Comparison of ENCODE assay signal across 8 cellular contexts in the genomic region with DNA sequence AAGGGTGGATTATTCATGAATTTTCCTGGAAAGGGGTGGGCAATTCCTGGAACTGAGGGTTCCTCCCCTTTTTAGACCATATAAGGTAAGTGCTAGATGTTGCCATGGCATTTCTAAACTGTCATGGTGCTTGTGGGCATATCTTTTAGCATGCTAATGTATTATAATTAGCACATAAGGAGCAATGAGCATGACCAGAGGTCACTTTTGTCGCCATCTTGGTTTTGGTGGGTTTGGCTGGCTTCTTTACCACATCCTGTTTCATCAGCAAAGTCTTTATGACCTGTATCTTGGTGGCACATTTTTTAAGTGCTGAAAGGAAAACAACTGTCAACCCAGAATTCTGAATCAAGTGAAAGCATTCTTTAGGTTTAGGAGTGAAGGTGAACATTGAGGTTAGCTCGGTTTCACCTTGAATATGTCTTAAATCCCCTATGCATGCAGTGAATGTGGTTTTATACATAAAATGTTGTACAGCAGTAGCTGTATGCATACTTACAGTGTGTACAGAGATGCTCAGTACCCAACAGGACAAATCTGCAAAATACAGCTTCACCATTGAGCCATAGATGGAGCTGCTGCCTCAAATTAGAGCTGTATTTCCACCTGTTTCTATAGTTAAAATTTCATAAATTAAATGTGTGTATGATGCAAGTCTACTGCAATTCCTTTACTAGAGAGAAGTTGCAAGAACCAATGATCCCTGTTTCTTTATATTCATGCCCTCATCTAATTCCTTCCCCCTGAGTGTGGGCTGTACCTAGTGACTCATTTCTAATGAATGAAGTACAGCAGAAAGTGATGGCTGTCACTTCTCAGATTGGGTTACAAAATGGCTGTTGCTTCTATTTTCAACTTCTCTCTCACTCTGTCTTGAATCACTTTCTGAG. TPM values are rescaled to one million over a fixed set of nuclear protein-coding genes. Genes with fewer than 3 reads are reported as not detected.
DNase-seq lines count a peak whose midpoint lies in the region; ATAC-seq, FAIRE-seq and TF ChIP-seq lines count a peak whose summit lies in the region.

No MANE protein-coding gene starts in this region.

- no TSS peak for BruUV-seq in K562 (replicated peaks; lab: Mats Ljungman, UMichigan)

- H3K9me3 ChIP-seq in K562 (replicated peaks; ENCODE audit: control insufficient read depth, insufficient read depth, low read depth, low read length): no peaks in the 10 kb centered on the region; the same call in 1 of the 2 replicates

- intact Hi-C loops in K562 (cut with micrococcal nuclease): loop anchor here (1.0 to 2.0 kb wide), 2 partner anchors 69 to 182 kb away; no protein-coding TSS in a partner anchor

- H3K27ac ChIP-seq in K562 (ENCODE audit: extremely low read depth, low read depth, low read length): peak overlapping the region; percentile 91

- TF ChIP-seq RAD21 in K562 (CRISPR knock-in tag; conservative IDR thresholded peaks at IDR 0.05 in 1 of 2, IDR thresholded peaks at IDR 0.05 in 1 of 2): peak; percentile 63 to 75

- peak; percentile 75 for FAIRE-seq in K562 (lab: Jason Lieb, UNC)

- no peaks in the 10 kb centered on the region for H3K9me1 ChIP-seq in K562 (ENCODE audit: control insufficient read depth, insufficient read depth, low read length)

- no peaks in the 10 kb centered on the region for H3K36me3 ChIP-seq in K562 (ENCODE audit: control insufficient read depth, insufficient read depth, low read length)

- H3K4me1 ChIP-seq in K562 (replicated peaks in 1 of 2; ENCODE audit: control insufficient read depth in 2 of 2, insufficient read depth in 2 of 2, low read length in 2 of 2): peaks cover 34 to 42% of the 10 kb centered on the region in 2 experiments

- H3K27me3 ChIP-seq in K562 (ENCODE audit: control insufficient read depth in 2 of 2, insufficient read depth in 2 of 2, low read length in 2 of 2): no peaks in the 10 kb centered on the region

- H3K9ac ChIP-seq in K562 (ENCODE audit: insufficient read depth in 1 of 2, low read depth in 2 of 2, low read length in 2 of 2): peak overlapping the region in 1 of 2 experiments; percentile 59; a peak in 3 of 4 replicates

- ATAC-seq in K562 (peak; percentile 82), omental fat pad (ENCODE audit: low FRiP score) (peak; percentile 54), HG02678 (IDR thresholded peaks at IDR 0.05; ENCODE audit: unreplicated experiment) (no peak), GM19455 (IDR thresholded peaks at IDR 0.05; ENCODE audit: unreplicated experiment) (no peak)

- TF ChIP-seq CTCF in K562 (IDR thresholded peaks at IDR 0.05 in 2 of 3, conservative IDR thresholded peaks at IDR 0.05 in 1 of 3; ENCODE audit: insufficient read depth in 2 of 3, low read depth in 1 of 3, low read length in 3 of 3): peak in 2 of 3 experiments; percentile 20 to 47; a peak in 2 of 6 replicates
- TF ChIP-seq CTCF in omental fat pad (IDR thresholded peaks at IDR 0.05): no peak

- no peaks in the 10 kb centered on the region for H4K20me1 ChIP-seq in K562 (replicated peaks; ENCODE audit: control insufficient read depth, insufficient read depth, low read length)

- H3K4me3 ChIP-seq in K562: no peak overlapping the region

- in situ Hi-C loops in K562 (cut with MboI): no loop called here
- in situ Hi-C loops in G401 (cut with HindIII; ENCODE audit: low sequenced_read_pairs): no loop called here

- H2AFZ ChIP-seq in K562 (ENCODE audit: low read depth, low read length): peak overlapping the region; percentile 79

- POLR2A ChIA-PET in K562 (lab: Yijun Ruan, JAX): interaction anchor here (0.5 to 1.5 kb wide), 6 partner anchors 9 to 935 kb away, joined by 3 to 4 read pairs (median 4); no protein-coding TSS in a partner anchor

- peak overlapping the region; percentile 48 for H3K4me2 ChIP-seq in K562 (ENCODE audit: insufficient read depth, low read length)

- 7% methylated on average over 2 of the region's 2 CpGs for WGBS in K562 (ENCODE audit: insufficient coverage, low coverage, missing lambda C conversion rate)

- CTCF ChIA-PET in K562 (lab: Yijun Ruan, JAX; ENCODE audit: low intra/inter-chr PET ratio): interaction anchor here (1.1 to 1.3 kb wide), 2 partner anchors 67 to 68 kb away, joined by 3 to 4 read pairs; no protein-coding TSS in a partner anchor

- TF ChIP-seq EP300 in K562 (IDR thresholded peaks at IDR 0.05; ENCODE audit: low read length): peak; percentile 73

- DNase-seq in ELR (ENCODE audit: low read depth) (peak; percentile 86), NCI-H226 (peak; percentile 86), K562 (ENCODE audit: extremely low read depth in 1 of 4, low spot score in 3 of 4) (peak in 1 of 4 experiments; percentile 80), omental fat pad (ENCODE audit: low spot score) (no peak), G401 (ENCODE audit: low spot score) (no peak)
- no peak for DNase-seq in central memory CD4-positive, alpha-beta T cell

- H3K79me2 ChIP-seq in K562 (ENCODE audit: control insufficient read depth, insufficient read depth, low read length): no peaks in the 10 kb centered on the region

- TF ChIP-seq POLR2A in K562 (conservative IDR thresholded peaks at IDR 0.05): no peak

TF ChIP-seq in K562, 482 proteins besides CTCF, POLR2A, EP300 and RAD21 (continues in another document):
- peak; percentile 86 for TF ChIP-seq GTF2E2 (tag; IDR thresholded peaks at IDR 0.05)
- no peak for TF ChIP-seq MTA2 (IDR thresholded peaks at IDR 0.05; ENCODE audit: low read depth)

RNA-seq across cellular contexts. Expression of a gene that starts 25.3 kb away (rescaled TPM):
- not detected in 2 replicates for total RNA-seq in K562 (2011; cell fraction: chromatin; rRNA removed; ENCODE audit: low replicate concordance)
- total RNA-seq in K562 (2011; cell fraction: nucleolus; rRNA removed): not detected in 2 replicates
- total RNA-seq in K562 (2011; cell fraction: nucleoplasm; rRNA removed): not detected in 2 replicates
- not detected in 2 replicates for total RNA-seq in K562 (2014; rRNA removed)
- not detected in 2 replicates for total RNA-seq in K562 (2014; rRNA removed; fragmentation: Illumina TruSeq; extraction: Trizol)
- not detected in 2 replicates for total RNA-seq in K562 (2015; rRNA removed; fragmentation: Illumina TruSeq; extraction: Trizol)
- not detected in 2 replicates for total RNA-seq in K562 (2021)
- polyA plus RNA-seq in K562 (2011; rRNA removed): not detected in 2 replicates
- not detected in 2 replicates for polyA plus RNA-seq in K562 (2011; cell fraction: cytosol; rRNA removed)
- polyA plus RNA-seq in K562 (2011; cell fraction: nucleus; rRNA removed): not detected in 2 replicates
- not detected in 2 replicates for polyA plus RNA-seq in K562 (2012)
- not detected in 2 replicates for polyA plus RNA-seq in K562 (2014; fragmentation: Illumina TruSeq; extraction: Trizol)
- polyA plus RNA-seq in K562 (2014; fragmentation: Nextera tagmentation; extraction: Ambion mirVana): not detected
- not detected in 2 replicates for polyA plus RNA-seq in K562 (2014; rRNA removed)
- polyA minus RNA-seq in K562 (2011; rRNA and poly(A)+ RNA removed): not detected in 2 replicates
- polyA minus RNA-seq in K562 (2011; cell fraction: cytosol; rRNA and poly(A)+ RNA removed): not detected in 2 replicates
- polyA minus RNA-seq in K562 (2011; cell fraction: nucleus; rRNA and poly(A)+ RNA removed): not detected in 2 replicates
- not detected for total RNA-seq in omental fat pad
- not detected in 2 replicates for total RNA-seq in G401 (2014; rRNA removed; shearing (Covaris generic))

RNA-seq across cellular contexts. Expression of a gene that starts 55.6 kb away (rescaled TPM):
- total RNA-seq in K562 (2011; cell fraction: chromatin; rRNA removed; ENCODE audit: low replicate concordance): 8.9 and 19.4 TPM in 2 replicates
- total RNA-seq in K562 (2011; cell fraction: nucleolus; rRNA removed): 20.8 and 21.8 TPM in 2 replicates
- 16.2 and 17.5 TPM in 2 replicates for total RNA-seq in K562 (2011; cell fraction: nucleoplasm; rRNA removed)
- total RNA-seq in K562 (2014; rRNA removed) (13.8 and 17.0 TPM in 2 replicates), K562 (2014; rRNA removed; fragmentation: Illumina TruSeq; extraction: Trizol) (8.3 and 9.8 TPM in 2 replicates), K562 (2015; rRNA removed; fragmentation: Illumina TruSeq; extraction: Trizol) (9.8 and 10.8 TPM in 2 replicates), K562 (2021) (13.3 and 14.5 TPM in 2 replicates), omental fat pad (10 to 100 TPM; 17.0 to 93.9 (median 28.6) TPM)
- polyA plus RNA-seq in K562 (2011; rRNA removed) (6.5 and 9.2 TPM in 2 replicates), K562 (2014; fragmentation: Illumina TruSeq; extraction: Trizol) (13.9 and 14.0 TPM in 2 replicates), K562 (2014; fragmentation: Nextera tagmentation; extraction: Ambion mirVana) (1 to 10 TPM in 1 of 2 experiments, under 1 TPM in 1; 0.89 to 1.5 TPM), K562 (2014; rRNA removed) (9.1 and 10.9 TPM in 2 replicates)
- 11.9 and 12.0 TPM in 2 replicates for polyA plus RNA-seq in K562 (2011; cell fraction: cytosol; rRNA removed)
- 7.9 and 9.4 TPM in 2 replicates for polyA plus RNA-seq in K562 (2011; cell fraction: nucleus; rRNA removed)
- 8.0 and 21.3 TPM in 2 replicates for polyA plus RNA-seq in K562 (2012)
- polyA minus RNA-seq in K562 (2011; rRNA and poly(A)+ RNA removed): 7.5 and 7.7 TPM in 2 replicates
- 6.1 and 6.3 TPM in 2 replicates for polyA minus RNA-seq in K562 (2011; cell fraction: cytosol; rRNA and poly(A)+ RNA removed)
- polyA minus RNA-seq in K562 (2011; cell fraction: nucleus; rRNA and poly(A)+ RNA removed): 6.3 and 8.7 TPM in 2 replicates
- total RNA-seq in G401 (2014; rRNA removed; shearing (Covaris generic)): 36.7 and 43.1 TPM in 2 replicates

RNA-seq across cellular contexts. Expression of a gene that starts 58.6 kb away (rescaled TPM):
- total RNA-seq in K562 (2011; cell fraction: chromatin; rRNA removed; ENCODE audit: low replicate concordance): not detected in 2 replicates
- not detected in 2 replicates for total RNA-seq in K562 (2011; cell fraction: nucleolus; rRNA removed)
- total RNA-seq in K562 (2011; cell fraction: nucleoplasm; rRNA removed): not detected in 2 replicates
- total RNA-seq in K562 (2014; rRNA removed) (not detected in 2 replicates), K562 (2014; rRNA removed; fragmentation: Illumina TruSeq; extraction: Trizol) (not detected in 2 replicates), K562 (2015; rRNA removed; fragmentation: Illumina TruSeq; extraction: Trizol) (not detected in 2 replicates), K562 (2021) (not detected in 2 replicates), omental fat pad (not detected)
- polyA plus RNA-seq in K562 (2011; rRNA removed) (not detected in 2 replicates), K562 (2014; fragmentation: Illumina TruSeq; extraction: Trizol) (not detected in 2 replicates), K562 (2014; fragmentation: Nextera tagmentation; extraction: Ambion mirVana) (not detected), K562 (2014; rRNA removed) (not detected in 2 replicates)
- polyA plus RNA-seq in K562 (2011; cell fraction: cytosol; rRNA removed): not detected in 2 replicates
- 0.07 TPM in 1 of 2 replicates, not detected in the other for polyA plus RNA-seq in K562 (2011; cell fraction: nucleus; rRNA removed)
- polyA plus RNA-seq in K562 (2012): not detected in 2 replicates
- not detected in 2 replicates for polyA minus RNA-seq in K562 (2011; rRNA and poly(A)+ RNA removed)
- not detected in 2 replicates for polyA minus RNA-seq in K562 (2011; cell fraction: cytosol; rRNA and poly(A)+ RNA removed)
- not detected in 2 replicates for polyA minus RNA-seq in K562 (2011; cell fraction: nucleus; rRNA and poly(A)+ RNA removed)
- not detected in 2 replicates for total RNA-seq in G401 (2014; rRNA removed; shearing (Covaris generic))

Comparison
In these comparisons a context has a peak if more than half of its experiments do, and no peak if none do; other contexts are left out.
1. DNase-seq: peak in ELR (single experiment) and NCI-H226 (single experiment); none in omental fat pad (single experiment), G401 (single experiment) and central memory CD4-positive, alpha-beta T cell (single experiment).
2. ATAC-seq: peak in K562 (single experiment) and omental fat pad (single experiment); none in HG02678 (single experiment) and GM19455 (single experiment).
3. CTCF ChIP-seq: peak in K562 (2 of 3); none in omental fat pad (0 of 3).